8 cellular contexts compared by ENCODE assay signal in the genomic region with DNA sequence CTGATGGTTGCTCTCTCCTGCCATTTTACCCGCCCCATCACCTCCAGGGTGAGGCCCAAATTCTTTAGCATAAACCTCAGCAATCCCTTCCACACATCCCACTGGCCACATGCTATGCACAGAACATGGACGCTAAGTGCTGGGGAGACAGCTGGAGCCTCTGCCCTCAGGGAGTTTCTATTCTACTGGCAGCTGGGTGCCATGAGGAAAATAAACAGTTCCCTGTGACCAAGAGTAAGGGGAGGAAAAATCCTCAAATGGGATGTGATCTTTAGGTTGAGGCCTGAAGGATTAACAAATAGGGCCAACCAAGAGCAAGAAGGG. TPM values are rescaled to one million over a fixed set of nuclear protein-coding genes. Genes with fewer than 3 reads are reported as not detected.
DNase-seq lines count a peak whose midpoint lies in the region; ATAC-seq and TF ChIP-seq lines count a peak whose summit lies in the region.

No MANE protein-coding gene starts in this region.

- no peak for ATAC-seq in CD4-positive, alpha-beta T cell (ENCODE audit: poor library complexity)
- no peak for ATAC-seq in HG03460 (IDR thresholded peaks at IDR 0.05; ENCODE audit: unreplicated experiment)
- no peak for ATAC-seq in GM21723 (IDR thresholded peaks at IDR 0.05; ENCODE audit: unreplicated experiment)

- H3K4me1 ChIP-seq in colonic mucosa = peaks cover 11% of the 10 kb centered on the region

- no peak for TF ChIP-seq CTCF in CD4-positive, alpha-beta T cell (IDR thresholded peaks at IDR 0.05)
- TF ChIP-seq CTCF in LNCaP clone FGC (IDR thresholded peaks at IDR 0.05; ENCODE audit: control insufficient read depth, extremely low read depth, insufficient read depth) = no peak
- no peak for TF ChIP-seq CTCF in colonic mucosa (IDR thresholded peaks at IDR 0.05)
- no peak for TF ChIP-seq CTCF in neural crest cell (conservative IDR thresholded peaks at IDR 0.05)
- no peak for TF ChIP-seq CTCF in brain microvascular endothelial cell (IDR thresholded peaks at IDR 0.05; ENCODE audit: low read depth, low read length, missing control alignments)

- H3K27me3 Mint-ChIP-seq in CD4-positive, alpha-beta T cell = no peaks in the 10 kb centered on the region
- H3K27me3 Mint-ChIP-seq in neural crest cell (ENCODE audit: low read depth) = peaks cover 49% of the 10 kb centered on the region

- H3K9ac ChIP-seq in colonic mucosa (ENCODE audit: low read depth in 2 of 2, low read length in 2 of 2) = peak overlapping the region in 1 of 2 donors; percentile 81

- no peaks in the 10 kb centered on the region for H3K27me3 ChIP-seq in CD4-positive, alpha-beta T cell (ENCODE audit: control insufficient read depth, insufficient read depth, low read length)
- H3K27me3 ChIP-seq in colonic mucosa (no peaks in the 10 kb centered on the region), brain microvascular endothelial cell (replicated peaks) (no peaks in the 10 kb centered on the region)

- POLR2A ChIA-PET in CD4-positive, alpha-beta T cell (lab: Charles Lee) = interaction anchor here (4.5 kb wide), 1 partner anchor 115 kb away, joined by 36 read pairs; a partner anchor contains a TSS

- H3K36me3 Mint-ChIP-seq in CD4-positive, alpha-beta T cell (ENCODE audit: low read depth) = peaks cover 33% of the 10 kb centered on the region
- peaks cover 13% of the 10 kb centered on the region for H3K36me3 Mint-ChIP-seq in neural crest cell (ENCODE audit: low read depth)

- CTCF ChIA-PET in CD4-positive, alpha-beta T cell (lab: Charles Lee) = no interaction called here

- H3K4me1 Mint-ChIP-seq in CD4-positive, alpha-beta T cell (ENCODE audit: low read depth) = peaks cover 63% of the 10 kb centered on the region
- no peaks in the 10 kb centered on the region for H3K4me1 Mint-ChIP-seq in neural crest cell

- H3K9me3 ChIP-seq in CD4-positive, alpha-beta T cell (ENCODE audit: control insufficient read depth, low read length) = peaks cover 4% of the 10 kb centered on the region
- no peaks in the 10 kb centered on the region for H3K9me3 ChIP-seq in colonic mucosa

- in situ Hi-C loops in brain microvascular endothelial cell (cut with HindIII; ENCODE audit: low pct_ligation_motif_present, low sequenced_read_pairs) = no loop called here

- intact Hi-C loops in CD4-positive, alpha-beta T cell (cut with DNase I, micrococcal nuclease) = loop anchor here (5.0 to 10.0 kb wide), 6 partner anchors 171 to 1491 kb away; a partner anchor contains a TSS
- intact Hi-C loops in colonic mucosa (cut with DNase I) = no loop called here

- H3K4me3 Mint-ChIP-seq in CD4-positive, alpha-beta T cell = peak overlapping the region; percentile 85
- peak overlapping the region; percentile 28 for H3K4me3 Mint-ChIP-seq in neural crest cell

- peaks cover 4% of the 10 kb centered on the region for H3K9me3 Mint-ChIP-seq in CD4-positive, alpha-beta T cell
- peaks cover 4% of the 10 kb centered on the region for H3K9me3 Mint-ChIP-seq in neural crest cell

- H3K4me3 ChIP-seq in LNCaP clone FGC (ENCODE audit: low read depth, low read length) (peak overlapping the region; percentile 65), colonic mucosa (peak overlapping the region; percentile 69), brain microvascular endothelial cell (ENCODE audit: low read depth, low read length) (no peak overlapping the region)

- H3K27ac Mint-ChIP-seq in CD4-positive, alpha-beta T cell = peak overlapping the region; percentile 70
- no peak overlapping the region for H3K27ac Mint-ChIP-seq in neural crest cell (ENCODE audit: unreplicated experiment)

- DNase-seq in CD4-positive, alpha-beta T cell = no peak
- no peak for DNase-seq in LNCaP clone FGC (ENCODE audit: low read depth)
- no peak for DNase-seq in colonic mucosa
- no peak for DNase-seq in neural crest cell (ENCODE audit: low read depth, low spot score)
- no peak for DNase-seq in brain microvascular endothelial cell
- DNase-seq in NCI-H524 treated with DMSO at 0.1 percent for 48 hours (lab: John Stamatoyannopoulos, UW) = no peak

- H3K36me3 ChIP-seq in colonic mucosa (no peaks in the 10 kb centered on the region), brain microvascular endothelial cell (replicated peaks) (peaks cover 2% of the 10 kb centered on the region)

- peak overlapping the region; percentile 70 for H3K27ac ChIP-seq in CD4-positive, alpha-beta T cell (ENCODE audit: low read depth, low read length)
- H3K27ac ChIP-seq in colonic mucosa (peak overlapping the region; percentile 89), brain microvascular endothelial cell (no peak overlapping the region)

RNA-seq across cellular contexts. Expression of a gene that starts 1.2 kb away (rescaled TPM):
- 10 to 100 TPM; 76.7 to 78.5 TPM for total RNA-seq in CD4-positive, alpha-beta T cell
- total RNA-seq in colonic mucosa = 10 to 100 TPM; 33.9 to 39.2 TPM
- 2.7 and 2.9 TPM in 2 replicates for total RNA-seq in neural crest cell
